10 cellular contexts compared by ENCODE assay signal in genomic region chr2:68807821-68808266, GRCh38.
DNase-seq lines count a peak whose midpoint lies in the region; ATAC-seq and TF ChIP-seq lines count a peak whose summit lies in the region.
"Had no signal": no experiment of that assay in that cellular context is flagged by ENCODE, and none has a peak within 500 bp of the region (broad histone marks: within the 10 kb centered on the region; RNA-seq: fewer than 3 reads in every experiment).

No MANE protein-coding gene starts in this region.

- H3K27ac ChIP-seq in right atrium auricular region = no peak overlapping the region
- H3K27ac ChIP-seq in transverse colon = no peak overlapping the region

- intact Hi-C loops in transverse colon (cut with DNase I; ENCODE audit: low total_unique reads) = no loop called here

- H3K27me3 ChIP-seq in right atrium auricular region (no peaks in the 10 kb centered on the region), transverse colon (no peaks in the 10 kb centered on the region)

- H3K4me1 ChIP-seq in right atrium auricular region = peaks cover 0 to 19% of the 10 kb centered on the region in 2 donors
- H3K4me1 ChIP-seq in transverse colon = peaks cover 0 to 10% (median 2%) of the 10 kb centered on the region in 4 donors

- H3K4me3 ChIP-seq in right atrium auricular region (no peak overlapping the region), transverse colon (no peak overlapping the region)

- no peak for TF ChIP-seq POLR2A in transverse colon (IDR thresholded peaks at IDR 0.05)

- TF ChIP-seq CTCF in right atrium auricular region (IDR thresholded peaks at IDR 0.05) (no peak), transverse colon (IDR thresholded peaks at IDR 0.05) (no peak)

- peak overlapping the region; percentile 46 for H3K27ac Mint-ChIP-seq in activated CD4-positive, alpha-beta T cell treated with anti-CD3 and anti-CD28 coated beads, Interleukin-2, amount 10 ng/mL, durations not matched to agents 7 days and 5 days
- peak overlapping the region; percentile 54 for H3K27ac Mint-ChIP-seq in activated CD4-positive, alpha-beta memory T cell treated with anti-CD3 and anti-CD28 coated beads, Interleukin-2, amount 10 ng/mL, durations not matched to agents 7 days and 5 days

- 60 to 81% methylated on average over 4 to 6 of the region's 6 CpGs for WGBS in transverse colon (ENCODE audit: low coverage in 1 of 2), 2 donors

- in situ Hi-C loops in transverse colon (cut with MboI; ENCODE audit: low pct_ligation_motif_present in 1 of 4, low pct_unique_long_range_greater_than_20kb in 1 of 4, low sequenced_read_pairs in 3 of 4) = no loop called here

- POLR2A ChIA-PET in activated CD4-positive, alpha-beta T cell treated with anti-CD3 and anti-CD28 coated beads, Interleukin-2, amount 10 ng/mL, durations not matched to agents 7 days and 5 days (lab: Charles Lee) = no interaction called here
- POLR2A ChIA-PET in activated CD4-positive, alpha-beta memory T cell treated with anti-CD3 and anti-CD28 coated beads, Interleukin-2, amount 10 ng/mL, durations not matched to agents 7 days and 5 days (lab: Charles Lee) = interaction anchor here (0.7 to 1.2 kb wide), 2 partner anchors 42 to 62 kb away, joined by 3 to 4 read pairs; no protein-coding TSS in a partner anchor

- H3K36me3 Mint-ChIP-seq in activated CD4-positive, alpha-beta T cell treated with anti-CD3 and anti-CD28 coated beads, Interleukin-2, amount 10 ng/mL, durations not matched to agents 7 days and 5 days (ENCODE audit: low read depth) = peaks cover 72% of the 10 kb centered on the region
- peaks cover 62% of the 10 kb centered on the region for H3K36me3 Mint-ChIP-seq in activated CD4-positive, alpha-beta memory T cell treated with anti-CD3 and anti-CD28 coated beads, Interleukin-2, amount 10 ng/mL, durations not matched to agents 7 days and 5 days (ENCODE audit: low read depth)

- H3K9me3 Mint-ChIP-seq in activated CD4-positive, alpha-beta T cell treated with anti-CD3 and anti-CD28 coated beads, Interleukin-2, amount 10 ng/mL, durations not matched to agents 7 days and 5 days = no peaks in the 10 kb centered on the region
- no peaks in the 10 kb centered on the region for H3K9me3 Mint-ChIP-seq in activated CD4-positive, alpha-beta memory T cell treated with anti-CD3 and anti-CD28 coated beads, Interleukin-2, amount 10 ng/mL, durations not matched to agents 7 days and 5 days

- H3K4me1 Mint-ChIP-seq in activated CD4-positive, alpha-beta T cell treated with anti-CD3 and anti-CD28 coated beads, Interleukin-2, amount 10 ng/mL, durations not matched to agents 7 days and 5 days = peaks cover 27% of the 10 kb centered on the region
- H3K4me1 Mint-ChIP-seq in activated CD4-positive, alpha-beta memory T cell treated with anti-CD3 and anti-CD28 coated beads, Interleukin-2, amount 10 ng/mL, durations not matched to agents 7 days and 5 days = peaks cover 33% of the 10 kb centered on the region

- H3K27me3 Mint-ChIP-seq in activated CD4-positive, alpha-beta T cell treated with anti-CD3 and anti-CD28 coated beads, Interleukin-2, amount 10 ng/mL, durations not matched to agents 7 days and 5 days = no peaks in the 10 kb centered on the region
- H3K27me3 Mint-ChIP-seq in activated CD4-positive, alpha-beta memory T cell treated with anti-CD3 and anti-CD28 coated beads, Interleukin-2, amount 10 ng/mL, durations not matched to agents 7 days and 5 days = no peaks in the 10 kb centered on the region

- H3K9me3 ChIP-seq in right atrium auricular region (no peaks in the 10 kb centered on the region), transverse colon (no peaks in the 10 kb centered on the region)

- no peak for DNase-seq in activated CD4-positive, alpha-beta T cell treated with anti-CD3 and anti-CD28 coated beads, Interleukin-2, amount 10 ng/mL, durations not matched to agents 7 days and 5 days
- no peak for DNase-seq in activated CD4-positive, alpha-beta T cell treated with anti-CD3 and anti-CD28 coated beads for 48 hours
- DNase-seq in activated CD4-positive, alpha-beta memory T cell treated with anti-CD3 and anti-CD28 coated beads, Interleukin-2, amount 10 ng/mL, durations not matched to agents 7 days and 5 days = no peak
- DNase-seq in right atrium auricular region (ENCODE audit: low spot score) = peak; percentile 73
- DNase-seq in transverse colon = peak; percentile 30
- no peak for DNase-seq in SW480 (ENCODE audit: low spot score)
- DNase-seq in NCI-H1092 treated with DMSO at 0.1 percent for 48 hours (lab: John Stamatoyannopoulos, UW) = no peak
- DNase-seq: midbrain, NCI-H2107 had no signal

- no peak overlapping the region for H3K4me3 Mint-ChIP-seq in activated CD4-positive, alpha-beta T cell treated with anti-CD3 and anti-CD28 coated beads, Interleukin-2, amount 10 ng/mL, durations not matched to agents 7 days and 5 days
- no peak overlapping the region for H3K4me3 Mint-ChIP-seq in activated CD4-positive, alpha-beta memory T cell treated with anti-CD3 and anti-CD28 coated beads, Interleukin-2, amount 10 ng/mL, durations not matched to agents 7 days and 5 days

- CTCF ChIA-PET in activated CD4-positive, alpha-beta T cell treated with anti-CD3 and anti-CD28 coated beads, Interleukin-2, amount 10 ng/mL, durations not matched to agents 7 days and 5 days (lab: Charles Lee) = interaction anchor here (0.6 to 1.4 kb wide), 5 partner anchors 11 to 346 kb away, joined by 3 to 5 read pairs (median 3); no protein-coding TSS in a partner anchor
- CTCF ChIA-PET in activated CD4-positive, alpha-beta memory T cell treated with anti-CD3 and anti-CD28 coated beads, Interleukin-2, amount 10 ng/mL, durations not matched to agents 7 days and 5 days (lab: Charles Lee) = interaction anchor here (0.7 to 1.2 kb wide), 3 partner anchors 10 to 151 kb away, joined by 3 read pairs; no protein-coding TSS in a partner anchor

- no peak for ATAC-seq in HG02884 (IDR thresholded peaks at IDR 0.05; ENCODE audit: unreplicated experiment)

- no peak for TF ChIP-seq EP300 in transverse colon (IDR thresholded peaks at IDR 0.05; ENCODE audit: low read depth)

- no peaks in the 10 kb centered on the region for H3K36me3 ChIP-seq in right atrium auricular region
- no peaks in the 10 kb centered on the region for H3K36me3 ChIP-seq in transverse colon

Comparison
In these comparisons a context has a peak if more than half of its experiments do, and no peak if none do; other contexts are left out.
1. DNase-seq: peak in right atrium auricular region (single experiment) and transverse colon (single experiment); none in activated CD4-positive, alpha-beta T cell treated with anti-CD3 and anti-CD28 coated beads, Interleukin-2, amount 10 ng/mL, durations not matched to agents 7 days and 5 days (single experiment), activated CD4-positive, alpha-beta T cell treated with anti-CD3 and anti-CD28 coated beads for 48 hours (single experiment), activated CD4-positive, alpha-beta memory T cell treated with anti-CD3 and anti-CD28 coated beads, Interleukin-2, amount 10 ng/mL, durations not matched to agents 7 days and 5 days (single experiment), SW480 (single experiment) and NCI-H1092 treated with DMSO at 0.1 percent for 48 hours (single experiment).